Comparison of ENCODE assay signal across 42 cellular contexts in genomic region chr7:16550671-16551070, GRCh38. TPM values are rescaled to one million over a fixed set of nuclear protein-coding genes. Genes with fewer than 3 reads are reported as not detected.
"Had no signal": no experiment of that assay in that cellular context is flagged by ENCODE, and none has a peak within 500 bp of the region (broad histone marks: within the 10 kb centered on the region; RNA-seq: fewer than 3 reads in every experiment).

No MANE protein-coding gene starts in this region.

- ATAC-seq: activated naive CD4-positive, alpha-beta T cell treated with anti-CD3 and anti-CD28 coated beads, Interleukin-2, amount 50 U/mL, for 72 hours; activated naive CD8-positive, alpha-beta T cell treated with anti-CD3 and anti-CD28 coated beads, Interleukin-2, amount 50 U/mL, for 24 hours; activated T-cell treated with anti-CD3 and anti-CD28 coated beads, Interleukin-2, amount 50 U/mL, for 4 hours; activated T-helper 17 cell treated with anti-CD3 and anti-CD28 coated beads, Interleukin-2, amount 50 U/mL, for 72 hours; body of pancreas had no signal

- H3K9me3 Mint-ChIP-seq: activated naive CD4-positive, alpha-beta T cell treated with anti-CD3 and anti-CD28 coated beads for 36 hours; activated naive CD4-positive, alpha-beta T cell treated with anti-CD3 and anti-CD28 coated beads, Interleukin-2, amount 10 ng/mL, durations not matched to agents 7 days and 5 days; activated naive CD4-positive, alpha-beta T cell treated with anti-CD3 and anti-CD28 coated beads, Interleukin-2, amount 50 U/mL, for 24 hours; activated naive CD4-positive, alpha-beta T cell treated with anti-CD3 and anti-CD28 coated beads, Interleukin-2, amount 50 U/mL, for 72 hours; activated naive CD8-positive, alpha-beta T cell treated with anti-CD3 and anti-CD28 coated beads for 36 hours; activated naive CD8-positive, alpha-beta T cell treated with anti-CD3 and anti-CD28 coated beads, Interleukin-2, amount 10 ng/mL, durations not matched to agents 7 days and 5 days; activated naive CD8-positive, alpha-beta T cell treated with anti-CD3 and anti-CD28 coated beads, Interleukin-2, amount 50 U/mL, for 24 hours; activated T-cell treated with anti-CD3 and anti-CD28 coated beads, Interleukin-2, amount 50 U/mL, for 24 hours; activated T-cell treated with anti-CD3 and anti-CD28 coated beads, Interleukin-2, amount 50 U/mL, for 4 hours; activated T-helper 1 cell treated with anti-CD3 and anti-CD28 coated beads, Interleukin-12 subunit alpha, Interleukin-12 subunit beta, Interleukin-2, Interleukin-4 antibody, amounts not matched to agents 30 ng/mL and 10 ng/mL and 1 ng/mL, durations not matched to agents 14 hours and 24 hours and 36 hours; activated T-helper 17 cell treated with anti-CD3 and anti-CD28 coated beads, Interleukin-2, amount 50 U/mL, for 72 hours; activated T-helper 2 cell treated with anti-CD3 and anti-CD28 coated beads, Interferon-gamma antibody, Interleukin-2, Interleukin-4, amounts not matched to agents 10 μg/mL and 5 μg/mL and 100 μg/mL, durations not matched to agents 14 hours and 24 hours and 36 hours; central memory CD8-positive, alpha-beta T cell had no signal

- H3K4me3 ChIP-seq: adrenal gland, body of pancreas, breast epithelium, cardiac muscle cell had no signal

- H3K27ac Mint-ChIP-seq: activated naive CD4-positive, alpha-beta T cell treated with anti-CD3 and anti-CD28 coated beads for 36 hours; activated naive CD4-positive, alpha-beta T cell treated with anti-CD3 and anti-CD28 coated beads, Interleukin-2, amount 10 ng/mL, durations not matched to agents 7 days and 5 days; activated naive CD4-positive, alpha-beta T cell treated with anti-CD3 and anti-CD28 coated beads, Interleukin-2, amount 50 U/mL, for 24 hours; activated naive CD4-positive, alpha-beta T cell treated with anti-CD3 and anti-CD28 coated beads, Interleukin-2, amount 50 U/mL, for 72 hours; activated naive CD8-positive, alpha-beta T cell; activated naive CD8-positive, alpha-beta T cell treated with anti-CD3 and anti-CD28 coated beads for 36 hours; activated naive CD8-positive, alpha-beta T cell treated with anti-CD3 and anti-CD28 coated beads, Interleukin-2, amount 10 ng/mL, durations not matched to agents 7 days and 5 days; activated naive CD8-positive, alpha-beta T cell treated with anti-CD3 and anti-CD28 coated beads, Interleukin-2, amount 50 U/mL, for 24 hours; activated T-cell treated with anti-CD3 and anti-CD28 coated beads, Interleukin-2, amount 50 U/mL, for 24 hours; activated T-helper 1 cell treated with anti-CD3 and anti-CD28 coated beads, Interleukin-12 subunit alpha, Interleukin-12 subunit beta, Interleukin-2, Interleukin-4 antibody, amounts not matched to agents 30 ng/mL and 10 ng/mL and 1 ng/mL, durations not matched to agents 14 hours and 24 hours and 36 hours; activated T-helper 17 cell treated with anti-CD3 and anti-CD28 coated beads, Interleukin-2, amount 50 U/mL, for 72 hours; activated T-helper 2 cell treated with anti-CD3 and anti-CD28 coated beads, Interferon-gamma antibody, Interleukin-2, Interleukin-4, amounts not matched to agents 10 μg/mL and 5 μg/mL and 100 μg/mL, durations not matched to agents 14 hours and 24 hours and 36 hours; brain had no signal

- H3K27ac ChIP-seq: adrenal gland, body of pancreas, brain microvascular endothelial cell, breast epithelium, cardiac muscle cell had no signal

- H3K9me3 ChIP-seq: adrenal gland, body of pancreas, breast epithelium had no signal

- H3K27me3 Mint-ChIP-seq: brain had no signal

- FAIRE-seq: astrocyte, bronchial epithelial cell, colon had no signal

- DNase-seq: activated effector memory CD4-positive, alpha-beta T cell treated with anti-CD3 and anti-CD28 coated beads, Interleukin-2, amount 50 U/mL, for 16 hours; activated effector memory CD4-positive, alpha-beta T cell treated with Interleukin-2 at 50 U/mL for 16 hours; activated gamma-delta T cell; activated gamma-delta T cell treated with Interleukin-2 at 50 U/mL for 16 hours; activated naive CD4-positive, alpha-beta T cell; activated naive CD4-positive, alpha-beta T cell treated with anti-CD3 and anti-CD28 coated beads for 36 hours; activated naive CD4-positive, alpha-beta T cell treated with anti-CD3 and anti-CD28 coated beads, Interleukin-2, amount 10 ng/mL, durations not matched to agents 7 days and 5 days; activated naive CD4-positive, alpha-beta T cell treated with anti-CD3 and anti-CD28 coated beads, Interleukin-2, amount 50 U/mL, for 16 hours; activated naive CD4-positive, alpha-beta T cell treated with Interleukin-2 at 50 U/mL for 16 hours; activated naive CD8-positive, alpha-beta T cell treated with anti-CD3 and anti-CD28 coated beads for 36 hours; activated naive CD8-positive, alpha-beta T cell treated with anti-CD3 and anti-CD28 coated beads, Interleukin-2, amount 10 ng/mL, durations not matched to agents 7 days and 5 days; activated naive CD8-positive, alpha-beta T cell treated with anti-CD3 and anti-CD28 coated beads, Interleukin-2, amount 50 U/mL, for 24 hours; activated T-cell treated with anti-CD3 and anti-CD28 coated beads, Interleukin-2, amount 50 U/mL, for 1 hour; activated T-cell treated with anti-CD3 and anti-CD28 coated beads, Interleukin-2, amount 50 U/mL, for 24 hours; activated T-cell treated with anti-CD3 and anti-CD28 coated beads, Interleukin-2, amount 50 U/mL, for 4 hours; adrenal gland; amniotic stem cell; amygdala; anterior cingulate cortex; aorta; body of pancreas; brain microvascular endothelial cell; caudate nucleus; central memory CD4-positive, alpha-beta T cell; cerebellar nuclear complex had no signal

- H3K27me3 ChIP-seq: adrenal gland, body of pancreas, brain microvascular endothelial cell, breast epithelium, cardiac muscle cell had no signal

- H3K4me3 Mint-ChIP-seq: activated naive CD4-positive, alpha-beta T cell treated with anti-CD3 and anti-CD28 coated beads for 36 hours; activated naive CD4-positive, alpha-beta T cell treated with anti-CD3 and anti-CD28 coated beads, Interleukin-2, amount 10 ng/mL, durations not matched to agents 7 days and 5 days; activated naive CD4-positive, alpha-beta T cell treated with anti-CD3 and anti-CD28 coated beads, Interleukin-2, amount 50 U/mL, for 24 hours; activated naive CD8-positive, alpha-beta T cell; activated naive CD8-positive, alpha-beta T cell treated with anti-CD3 and anti-CD28 coated beads for 36 hours; activated naive CD8-positive, alpha-beta T cell treated with anti-CD3 and anti-CD28 coated beads, Interleukin-2, amount 10 ng/mL, durations not matched to agents 7 days and 5 days; activated naive CD8-positive, alpha-beta T cell treated with anti-CD3 and anti-CD28 coated beads, Interleukin-2, amount 50 U/mL, for 24 hours; activated T-cell treated with anti-CD3 and anti-CD28 coated beads, Interleukin-2, amount 50 U/mL, for 24 hours; activated T-cell treated with anti-CD3 and anti-CD28 coated beads, Interleukin-2, amount 50 U/mL, for 4 hours; activated T-helper 1 cell treated with anti-CD3 and anti-CD28 coated beads, Interleukin-12 subunit alpha, Interleukin-12 subunit beta, Interleukin-2, Interleukin-4 antibody, amounts not matched to agents 30 ng/mL and 10 ng/mL and 1 ng/mL, durations not matched to agents 14 hours and 24 hours and 36 hours; activated T-helper 17 cell treated with anti-CD3 and anti-CD28 coated beads, Interleukin-2, amount 50 U/mL, for 72 hours; brain; central memory CD8-positive, alpha-beta T cell had no signal

- H3K4me1 Mint-ChIP-seq: activated naive CD4-positive, alpha-beta T cell treated with anti-CD3 and anti-CD28 coated beads, Interleukin-2, amount 10 ng/mL, durations not matched to agents 7 days and 5 days; activated naive CD4-positive, alpha-beta T cell treated with anti-CD3 and anti-CD28 coated beads, Interleukin-2, amount 50 U/mL, for 24 hours; activated naive CD8-positive, alpha-beta T cell treated with anti-CD3 and anti-CD28 coated beads for 36 hours; activated naive CD8-positive, alpha-beta T cell treated with anti-CD3 and anti-CD28 coated beads, Interleukin-2, amount 10 ng/mL, durations not matched to agents 7 days and 5 days; activated naive CD8-positive, alpha-beta T cell treated with anti-CD3 and anti-CD28 coated beads, Interleukin-2, amount 50 U/mL, for 24 hours; activated T-helper 17 cell treated with anti-CD3 and anti-CD28 coated beads, Interleukin-2, amount 50 U/mL, for 72 hours; brain; central memory CD8-positive, alpha-beta T cell had no signal

- H3K4me1 ChIP-seq: adrenal gland, body of pancreas, breast epithelium had no signal

- H3K36me3 Mint-ChIP-seq: activated naive CD4-positive, alpha-beta T cell treated with anti-CD3 and anti-CD28 coated beads, Interleukin-2, amount 10 ng/mL, durations not matched to agents 7 days and 5 days; activated naive CD4-positive, alpha-beta T cell treated with anti-CD3 and anti-CD28 coated beads, Interleukin-2, amount 50 U/mL, for 24 hours; activated naive CD4-positive, alpha-beta T cell treated with anti-CD3 and anti-CD28 coated beads, Interleukin-2, amount 50 U/mL, for 72 hours; activated naive CD8-positive, alpha-beta T cell; activated naive CD8-positive, alpha-beta T cell treated with anti-CD3 and anti-CD28 coated beads for 36 hours; activated naive CD8-positive, alpha-beta T cell treated with anti-CD3 and anti-CD28 coated beads, Interleukin-2, amount 10 ng/mL, durations not matched to agents 7 days and 5 days; brain had no signal

- H3K36me3 ChIP-seq: adrenal gland, brain microvascular endothelial cell, breast epithelium, cardiac muscle cell had no signal

RNA-seq across cellular contexts. Expression of gene LRRC72, which starts 24.0 kb away (rescaled TPM):
- total RNA-seq: activated naive CD4-positive, alpha-beta T cell treated with anti-CD3 and anti-CD28 coated beads for 36 hours; activated naive CD4-positive, alpha-beta T cell treated with anti-CD3 and anti-CD28 coated beads, Interleukin-2, amount 50 U/mL, for 72 hours; activated naive CD8-positive, alpha-beta T cell treated with anti-CD3 and anti-CD28 coated beads for 36 hours; activated naive CD8-positive, alpha-beta T cell treated with anti-CD3 and anti-CD28 coated beads, Interleukin-2, amount 10 ng/mL, durations not matched to agents 7 days and 5 days; activated T-cell treated with anti-CD3 and anti-CD28 coated beads, Interleukin-2, amount 50 U/mL, for 4 hours; activated T-helper 1 cell treated with anti-CD3 and anti-CD28 coated beads, Interleukin-12 subunit alpha, Interleukin-12 subunit beta, Interleukin-2, Interleukin-4 antibody, amounts not matched to agents 30 ng/mL and 10 ng/mL and 1 ng/mL, durations not matched to agents 14 hours and 24 hours and 36 hours; activated T-helper 17 cell treated with anti-CD3 and anti-CD28 coated beads, Interleukin-2, amount 50 U/mL, for 72 hours; activated T-helper 2 cell treated with anti-CD3 and anti-CD28 coated beads, Interferon-gamma antibody, Interleukin-2, Interleukin-4, amounts not matched to agents 10 μg/mL and 5 μg/mL and 100 μg/mL, durations not matched to agents 14 hours and 24 hours and 36 hours; adrenal gland; aorta; astrocyte; body of pancreas; breast epithelium; bronchial epithelial cell; cardiac muscle cell; cardiac septum; cerebellum; chondrocyte had no signal
- polyA plus RNA-seq: adipose tissue, adrenal gland, aorta, cardiac muscle cell had no signal
